Comparison of ENCODE assay signal across 17 cellular contexts in the genomic region with DNA sequence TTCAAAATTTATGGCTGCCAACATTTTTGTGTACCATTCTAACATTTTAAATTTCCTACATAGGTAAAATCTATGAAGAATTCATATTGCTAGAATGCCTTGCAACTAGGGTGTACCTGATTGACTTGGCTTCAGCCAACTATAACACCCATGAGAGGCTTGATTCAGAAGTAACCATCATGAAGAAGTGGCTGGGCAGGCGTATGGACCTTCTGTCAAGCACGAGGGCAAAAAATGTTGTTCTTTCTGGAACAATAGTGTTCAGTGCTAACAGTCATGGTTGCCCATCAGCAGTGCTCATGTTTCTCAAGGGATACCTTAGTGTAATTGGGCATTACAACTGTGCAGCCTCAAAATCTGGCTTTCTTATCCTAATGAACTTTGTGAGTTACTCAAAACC.
DNase-seq lines count a peak whose midpoint lies in the region; ATAC-seq and TF ChIP-seq lines count a peak whose summit lies in the region.
"Had no signal": no experiment of that assay in that cellular context is flagged by ENCODE, and none has a peak within 500 bp of the region (broad histone marks: within the 10 kb centered on the region; RNA-seq: fewer than 3 reads in every experiment).

No MANE protein-coding gene starts in this region.

- no peak for ATAC-seq in SK-N-SH treated with all-trans-retinoic acid at 6 μM for 48 hours
- ATAC-seq: GM23338, HCT116 had no signal

- H3K27ac ChIP-seq in parathyroid adenoma = no peak overlapping the region
- H3K27ac ChIP-seq: PC-9 had no signal

- no peak overlapping the region for H2AFZ ChIP-seq in parathyroid adenoma
- H2AFZ ChIP-seq: GM23338, PC-9 had no signal

- no peaks in the 10 kb centered on the region for H3K27me3 ChIP-seq in parathyroid adenoma (ENCODE audit: control insufficient read depth, insufficient read depth, low read length)

- H3K4me1 ChIP-seq in parathyroid adenoma = peaks cover 3% of the 10 kb centered on the region

- no peaks in the 10 kb centered on the region for H3K79me2 ChIP-seq in parathyroid adenoma

- no peaks in the 10 kb centered on the region for H3K9me3 ChIP-seq in parathyroid adenoma (ENCODE audit: control insufficient read depth, low read length)

- TF ChIP-seq CTCF in parathyroid adenoma (IDR thresholded peaks at IDR 0.05) = no peak

- DNase-seq in NCI-H2107 treated with DMSO at 0.1 percent for 48 hours (lab: John Stamatoyannopoulos, UW; ENCODE audit: unreplicated experiment) = peak; percentile 32
- no peak for DNase-seq in NCI-H2107 (lab: John Stamatoyannopoulos, UW)
- peak; percentile 87 for DNase-seq in DMS79 (lab: John Stamatoyannopoulos, UW)
- DNase-seq in NCI-H2171 (lab: John Stamatoyannopoulos, UW) = peak; percentile 47
- DNase-seq in stimulated activated CD4-positive, alpha-beta T cell treated with anti-CD3 and anti-CD28 coated beads, Interleukin-12 subunit alpha, Interleukin-12 subunit beta, amount 100 ng/mL, for 4 hours = no peak
- DNase-seq in stimulated activated naive CD4-positive, alpha-beta T cell (lab: John Stamatoyannopoulos, UW) = no peak
- DNase-seq: 8988T, DMS 273 treated with DMSO at 0.1 percent for 48 hours, Karpas-422, NCI-H1694, NCI-H226, NCI-H82 had no signal

- H3K4me2 ChIP-seq in parathyroid adenoma (ENCODE audit: low read length) = peak overlapping the region; percentile 39
- H3K4me2 ChIP-seq: GM23338, PC-9 had no signal

- no peak overlapping the region for H3K9ac ChIP-seq in parathyroid adenoma

- no peaks in the 10 kb centered on the region for H3K36me3 ChIP-seq in parathyroid adenoma (ENCODE audit: control insufficient read depth, insufficient read depth, low read length)

- no peak overlapping the region for H3K4me3 ChIP-seq in parathyroid adenoma (ENCODE audit: low read depth, low read length)
- H3K4me3 ChIP-seq: GM23338, PC-9 had no signal

TF ChIP-seq in SK-N-SH treated with all-trans-retinoic acid at 6 μM for 48 hours, 23 proteins besides CTCF, POLR2A, EP300 and RAD21:
- TF ChIP-seq TOX (CRISPR knock-in tag; IDR thresholded peaks at IDR 0.05; ENCODE audit: borderline replicate concordance) (no peak), ZNF565 (CRISPR knock-in tag; conservative IDR thresholded peaks at IDR 0.05; ENCODE audit: low read depth) (no peak), PPARA (CRISPR knock-in tag; IDR thresholded peaks at IDR 0.05; ENCODE audit: borderline replicate concordance) (no peak), RARB (CRISPR knock-in tag; IDR thresholded peaks at IDR 0.05) (no peak), GLIS3 (CRISPR knock-in tag; IDR thresholded peaks at IDR 0.05) (no peak), CSDC2 (CRISPR knock-in tag; IDR thresholded peaks at IDR 0.05) (no peak), ESRRG (CRISPR knock-in tag; IDR thresholded peaks at IDR 0.05) (no peak), ARNTL (CRISPR knock-in tag; IDR thresholded peaks at IDR 0.05; ENCODE audit: borderline replicate concordance, low read depth) (no peak), ISL1 (CRISPR knock-in tag; IDR thresholded peaks at IDR 0.05) (no peak), ZC3H10 (CRISPR knock-in tag; IDR thresholded peaks at IDR 0.05) (no peak), ZNF8 (CRISPR knock-in tag; IDR thresholded peaks at IDR 0.05) (no peak)
- TF ChIP-seq, protein P1, sequence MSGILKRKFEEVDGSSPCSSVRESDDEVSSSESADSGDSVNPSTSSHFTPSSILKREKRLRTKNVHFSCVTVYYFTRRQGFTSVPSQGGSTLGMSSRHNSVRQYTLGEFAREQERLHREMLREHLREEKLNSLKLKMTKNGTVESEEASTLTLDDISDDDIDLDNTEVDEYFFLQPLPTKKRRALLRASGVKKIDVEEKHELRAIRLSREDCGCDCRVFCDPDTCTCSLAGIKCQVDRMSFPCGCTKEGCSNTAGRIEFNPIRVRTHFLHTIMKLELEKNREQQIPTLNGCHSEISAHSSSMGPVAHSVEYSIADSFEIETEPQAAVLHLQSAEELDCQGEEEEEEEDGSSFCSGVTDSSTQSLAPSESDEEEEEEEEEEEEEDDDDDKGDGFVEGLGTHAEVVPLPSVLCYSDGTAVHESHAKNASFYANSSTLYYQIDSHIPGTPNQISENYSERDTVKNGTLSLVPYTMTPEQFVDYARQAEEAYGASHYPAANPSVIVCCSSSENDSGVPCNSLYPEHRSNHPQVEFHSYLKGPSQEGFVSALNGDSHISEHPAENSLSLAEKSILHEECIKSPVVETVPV (CRISPR knock-in tag; IDR thresholded peaks at IDR 0.05) = no peak
- TF ChIP-seq, protein P2, sequence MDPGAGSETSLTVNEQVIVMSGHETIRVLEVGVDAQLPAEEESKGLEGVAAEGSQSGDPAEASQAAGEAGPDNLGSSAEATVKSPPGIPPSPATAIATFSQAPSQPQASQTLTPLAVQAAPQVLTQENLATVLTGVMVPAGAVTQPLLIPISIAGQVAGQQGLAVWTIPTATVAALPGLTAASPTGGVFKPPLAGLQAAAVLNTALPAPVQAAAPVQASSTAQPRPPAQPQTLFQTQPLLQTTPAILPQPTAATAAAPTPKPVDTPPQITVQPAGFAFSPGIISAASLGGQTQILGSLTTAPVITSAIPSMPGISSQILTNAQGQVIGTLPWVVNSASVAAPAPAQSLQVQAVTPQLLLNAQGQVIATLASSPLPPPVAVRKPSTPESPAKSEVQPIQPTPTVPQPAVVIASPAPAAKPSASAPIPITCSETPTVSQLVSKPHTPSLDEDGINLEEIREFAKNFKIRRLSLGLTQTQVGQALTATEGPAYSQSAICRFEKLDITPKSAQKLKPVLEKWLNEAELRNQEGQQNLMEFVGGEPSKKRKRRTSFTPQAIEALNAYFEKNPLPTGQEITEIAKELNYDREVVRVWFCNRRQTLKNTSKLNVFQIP (CRISPR knock-in tag; IDR thresholded peaks at IDR 0.05; ENCODE audit: borderline replicate concordance, low read depth) = no peak
- TF ChIP-seq, protein P3, sequence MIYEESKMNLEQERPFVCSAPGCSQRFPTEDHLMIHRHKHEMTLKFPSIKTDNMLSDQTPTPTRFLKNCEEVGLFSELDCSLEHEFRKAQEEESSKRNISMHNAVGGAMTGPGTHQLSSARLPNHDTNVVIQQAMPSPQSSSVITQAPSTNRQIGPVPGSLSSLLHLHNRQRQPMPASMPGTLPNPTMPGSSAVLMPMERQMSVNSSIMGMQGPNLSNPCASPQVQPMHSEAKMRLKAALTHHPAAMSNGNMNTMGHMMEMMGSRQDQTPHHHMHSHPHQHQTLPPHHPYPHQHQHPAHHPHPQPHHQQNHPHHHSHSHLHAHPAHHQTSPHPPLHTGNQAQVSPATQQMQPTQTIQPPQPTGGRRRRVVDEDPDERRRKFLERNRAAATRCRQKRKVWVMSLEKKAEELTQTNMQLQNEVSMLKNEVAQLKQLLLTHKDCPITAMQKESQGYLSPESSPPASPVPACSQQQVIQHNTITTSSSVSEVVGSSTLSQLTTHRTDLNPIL (CRISPR knock-in tag; IDR thresholded peaks at IDR 0.05; ENCODE audit: low read depth) = no peak
- TF ChIP-seq, protein P4, sequence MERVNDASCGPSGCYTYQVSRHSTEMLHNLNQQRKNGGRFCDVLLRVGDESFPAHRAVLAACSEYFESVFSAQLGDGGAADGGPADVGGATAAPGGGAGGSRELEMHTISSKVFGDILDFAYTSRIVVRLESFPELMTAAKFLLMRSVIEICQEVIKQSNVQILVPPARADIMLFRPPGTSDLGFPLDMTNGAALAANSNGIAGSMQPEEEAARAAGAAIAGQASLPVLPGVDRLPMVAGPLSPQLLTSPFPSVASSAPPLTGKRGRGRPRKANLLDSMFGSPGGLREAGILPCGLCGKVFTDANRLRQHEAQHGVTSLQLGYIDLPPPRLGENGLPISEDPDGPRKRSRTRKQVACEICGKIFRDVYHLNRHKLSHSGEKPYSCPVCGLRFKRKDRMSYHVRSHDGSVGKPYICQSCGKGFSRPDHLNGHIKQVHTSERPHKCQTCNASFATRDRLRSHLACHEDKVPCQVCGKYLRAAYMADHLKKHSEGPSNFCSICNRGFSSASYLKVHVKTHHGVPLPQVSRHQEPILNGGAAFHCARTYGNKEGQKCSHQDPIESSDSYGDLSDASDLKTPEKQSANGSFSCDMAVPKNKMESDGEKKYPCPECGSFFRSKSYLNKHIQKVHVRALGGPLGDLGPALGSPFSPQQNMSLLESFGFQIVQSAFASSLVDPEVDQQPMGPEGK (CRISPR knock-in tag; IDR thresholded peaks at IDR 0.05; ENCODE audit: borderline replicate concordance) = no peak

Comparison
In these comparisons a context has a peak if more than half of its experiments do, and no peak if none do; other contexts are left out.
1. DNase-seq: peak in NCI-H2107 treated with DMSO at 0.1 percent for 48 hours (single experiment), DMS79 (single experiment) and NCI-H2171 (single experiment); none in NCI-H2107 (single experiment), stimulated activated CD4-positive, alpha-beta T cell treated with anti-CD3 and anti-CD28 coated beads, Interleukin-12 subunit alpha, Interleukin-12 subunit beta, amount 100 ng/mL, for 4 hours (single experiment) and stimulated activated naive CD4-positive, alpha-beta T cell (0 of 6).